36 cellular contexts compared by ENCODE assay signal in the genomic region with DNA sequence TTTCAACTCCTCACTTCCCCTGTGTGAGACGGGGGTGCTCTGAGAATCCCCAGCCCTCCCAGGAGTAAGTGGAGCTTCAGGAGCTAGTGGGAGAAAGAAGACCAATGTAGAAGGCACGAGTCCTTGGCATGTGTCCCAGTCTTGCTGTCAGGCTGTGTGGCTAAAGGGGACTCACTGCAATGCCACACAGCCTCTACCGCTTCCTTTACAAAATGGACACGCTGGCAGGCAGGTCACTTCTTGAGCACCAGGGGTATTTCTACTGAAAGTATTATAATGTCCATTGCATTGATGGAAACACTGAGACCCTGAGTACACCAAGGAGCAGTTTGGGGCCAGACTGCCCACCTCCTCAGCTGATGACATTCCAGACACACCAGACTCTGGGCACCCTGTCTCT. TPM values are rescaled to one million over a fixed set of nuclear protein-coding genes. Genes with fewer than 3 reads are reported as not detected.
"Had no signal": no experiment of that assay in that cellular context is flagged by ENCODE, and none has a peak within 500 bp of the region (broad histone marks: within the 10 kb centered on the region; RNA-seq: fewer than 3 reads in every experiment).

No MANE protein-coding gene starts in this region.

- DNase-seq: activated B cell treated with CpG ODN at 0.5 μM for 24 hours; activated CD4-positive, alpha-beta memory T cell treated with anti-CD3 and anti-CD28 coated beads for 36 hours; activated CD4-positive, alpha-beta T cell treated with anti-CD3 and anti-CD28 coated beads for 48 hours; activated CD4-positive, alpha-beta T cell treated with anti-CD3 and anti-CD28 coated beads, Interleukin-2, amount 50 U/mL, for 1 hour; activated CD4-positive, alpha-beta T cell treated with anti-CD3 and anti-CD28 coated beads, Interleukin-2, amount 50 U/mL, for 4 hours; activated CD4-positive, CD25-positive, alpha-beta regulatory T cell treated with anti-CD3 and anti-CD28 coated beads, Interleukin-2, amount 50 U/mL, for 72 hours; activated CD8-positive, alpha-beta memory T cell treated with anti-CD3 and anti-CD28 coated beads, Interleukin-2, amount 50 U/mL, for 4 hours; activated CD8-positive, alpha-beta T cell treated with anti-CD3 and anti-CD28 coated beads for 36 hours; activated effector memory CD4-positive, alpha-beta T cell treated with anti-CD3 and anti-CD28 coated beads, Interleukin-2, amount 50 U/mL, for 16 hours; activated gamma-delta T cell treated with Interleukin-2 at 50 U/mL for 16 hours; activated naive CD4-positive, alpha-beta T cell; activated naive CD4-positive, alpha-beta T cell treated with anti-CD3 and anti-CD28 coated beads for 36 hours; activated naive CD4-positive, alpha-beta T cell treated with anti-CD3 and anti-CD28 coated beads, Interleukin-2, amount 50 U/mL, for 16 hours; activated naive CD8-positive, alpha-beta T cell treated with anti-CD3 and anti-CD28 coated beads for 36 hours; activated T-cell treated with anti-CD3 and anti-CD28 coated beads for 4 hours; activated T-cell treated with anti-CD3 and anti-CD28 coated beads, Interleukin-2, amount 50 U/mL, for 1 hour; activated T-cell treated with anti-CD3 and anti-CD28 coated beads, Interleukin-2, amount 50 U/mL, for 4 hours; activated T-cell treated with anti-CD3 and anti-CD28 coated beads, Interleukin-2, amount 50 U/mL, for 72 hours; adrenal gland; amniotic stem cell; aorta; body of pancreas; brain microvascular endothelial cell; central memory CD4-positive, alpha-beta T cell; T-helper 1 cell; T-helper 2 cell; T-helper 9 cell had no signal

- H3K9me3 ChIP-seq: adrenal gland, body of pancreas had no signal

- H3K4me3 ChIP-seq: adrenal gland, body of pancreas, breast epithelium had no signal

- H3K36me3 Mint-ChIP-seq: activated CD4-positive, alpha-beta memory T cell treated with anti-CD3 and anti-CD28 coated beads for 36 hours had no signal

- H3K4me1 ChIP-seq: adrenal gland, body of pancreas, breast epithelium had no signal

- H3K27me3 Mint-ChIP-seq: activated CD8-positive, alpha-beta T cell treated with anti-CD3 and anti-CD28 coated beads for 36 hours had no signal

- H3K4me3 Mint-ChIP-seq: activated B cell treated with CpG ODN at 0.5 μM for 24 hours; activated CD4-positive, alpha-beta memory T cell treated with anti-CD3 and anti-CD28 coated beads for 36 hours; activated CD8-positive, alpha-beta T cell treated with anti-CD3 and anti-CD28 coated beads for 36 hours; activated naive CD4-positive, alpha-beta T cell treated with anti-CD3 and anti-CD28 coated beads for 36 hours; activated naive CD8-positive, alpha-beta T cell treated with anti-CD3 and anti-CD28 coated beads for 36 hours; activated T-cell treated with anti-CD3 and anti-CD28 coated beads, Interleukin-2, amount 50 U/mL, for 4 hours; activated T-cell treated with anti-CD3 and anti-CD28 coated beads, Interleukin-2, amount 50 U/mL, for 72 hours; activated T-helper 1 cell treated with anti-CD3 and anti-CD28 coated beads, Interleukin-12 subunit alpha, Interleukin-12 subunit beta, Interleukin-2, Interleukin-4 antibody, amounts not matched to agents 30 ng/mL and 10 ng/mL and 1 ng/mL, durations not matched to agents 14 hours and 24 hours and 36 hours; activated T-helper 17 cell treated with anti-CD3 and anti-CD28 coated beads, Interleukin-2, amount 50 U/mL, for 72 hours; T-helper 1 cell treated with Interleukin-12 subunit alpha and Interleukin-12 subunit beta and Interleukin-4 antibody, amounts not matched to agents 30 μg/mL and 1 μg/mL, for 36 hours; T-helper 2 cell treated with Interferon-gamma antibody and Interleukin-4, amounts not matched to agents 5 μg/mL and 100 μg/mL, for 36 hours had no signal

- H3K27ac ChIP-seq: adrenal gland, body of pancreas, brain microvascular endothelial cell, breast epithelium, VCaP had no signal

- H3K36me3 ChIP-seq: adrenal gland, brain microvascular endothelial cell, breast epithelium had no signal

- H3K4me1 Mint-ChIP-seq: activated B cell treated with CpG ODN at 0.5 μM for 24 hours had no signal

- H3K27me3 ChIP-seq: adrenal gland, body of pancreas, brain microvascular endothelial cell, breast epithelium had no signal

- H3K27ac Mint-ChIP-seq: activated B cell treated with CpG ODN at 0.5 μM for 24 hours; activated CD4-positive, alpha-beta memory T cell treated with anti-CD3 and anti-CD28 coated beads for 36 hours; activated CD8-positive, alpha-beta T cell treated with anti-CD3 and anti-CD28 coated beads for 36 hours; activated naive CD4-positive, alpha-beta T cell treated with anti-CD3 and anti-CD28 coated beads for 36 hours; activated naive CD8-positive, alpha-beta T cell treated with anti-CD3 and anti-CD28 coated beads for 36 hours; activated T-cell treated with anti-CD3 and anti-CD28 coated beads, Interleukin-2, amount 50 U/mL, for 72 hours; activated T-helper 1 cell treated with anti-CD3 and anti-CD28 coated beads, Interleukin-12 subunit alpha, Interleukin-12 subunit beta, Interleukin-2, Interleukin-4 antibody, amounts not matched to agents 30 ng/mL and 10 ng/mL and 1 ng/mL, durations not matched to agents 14 hours and 24 hours and 36 hours; activated T-helper 17 cell treated with anti-CD3 and anti-CD28 coated beads, Interleukin-2, amount 50 U/mL, for 72 hours; T-helper 1 cell treated with Interleukin-12 subunit alpha and Interleukin-12 subunit beta and Interleukin-4 antibody, amounts not matched to agents 30 μg/mL and 1 μg/mL, for 36 hours; T-helper 2 cell treated with Interferon-gamma antibody and Interleukin-4, amounts not matched to agents 5 μg/mL and 100 μg/mL, for 36 hours had no signal

RNA-seq across cellular contexts. Expression of a gene that starts 35.8 kb away (rescaled TPM):
- total RNA-seq: activated B cell treated with CpG ODN at 0.5 μM for 24 hours; activated CD4-positive, alpha-beta memory T cell treated with anti-CD3 and anti-CD28 coated beads for 36 hours; activated CD8-positive, alpha-beta memory T cell treated with anti-CD3 and anti-CD28 coated beads for 36 hours; activated CD8-positive, alpha-beta T cell treated with anti-CD3 and anti-CD28 coated beads for 36 hours; activated naive CD4-positive, alpha-beta T cell treated with anti-CD3 and anti-CD28 coated beads for 36 hours; activated naive CD4-positive, alpha-beta T cell treated with anti-CD3 and anti-CD28 coated beads, Interleukin-2, amount 50 U/mL, for 72 hours; activated naive CD8-positive, alpha-beta T cell treated with anti-CD3 and anti-CD28 coated beads for 36 hours; activated T-cell treated with anti-CD3 and anti-CD28 coated beads, Interleukin-2, amount 50 U/mL, for 72 hours; activated T-helper 1 cell treated with anti-CD3 and anti-CD28 coated beads, Interleukin-12 subunit alpha, Interleukin-12 subunit beta, Interleukin-2, Interleukin-4 antibody, amounts not matched to agents 30 ng/mL and 10 ng/mL and 1 ng/mL, durations not matched to agents 14 hours and 24 hours and 36 hours; activated T-helper 17 cell treated with anti-CD3 and anti-CD28 coated beads, Interleukin-2, amount 50 U/mL, for 72 hours; astrocyte had no signal

RNA-seq across cellular contexts. Expression of a gene that starts 58.7 kb away (rescaled TPM):
- total RNA-seq: activated B cell treated with CpG ODN at 0.5 μM for 24 hours; activated CD4-positive, alpha-beta memory T cell treated with anti-CD3 and anti-CD28 coated beads for 36 hours; activated CD8-positive, alpha-beta memory T cell treated with anti-CD3 and anti-CD28 coated beads for 36 hours; activated CD8-positive, alpha-beta T cell treated with anti-CD3 and anti-CD28 coated beads for 36 hours; activated naive CD4-positive, alpha-beta T cell treated with anti-CD3 and anti-CD28 coated beads for 36 hours; activated naive CD4-positive, alpha-beta T cell treated with anti-CD3 and anti-CD28 coated beads, Interleukin-2, amount 50 U/mL, for 72 hours; activated naive CD8-positive, alpha-beta T cell treated with anti-CD3 and anti-CD28 coated beads for 36 hours; activated T-cell treated with anti-CD3 and anti-CD28 coated beads, Interleukin-2, amount 50 U/mL, for 4 hours; activated T-cell treated with anti-CD3 and anti-CD28 coated beads, Interleukin-2, amount 50 U/mL, for 72 hours; activated T-helper 1 cell treated with anti-CD3 and anti-CD28 coated beads, Interleukin-12 subunit alpha, Interleukin-12 subunit beta, Interleukin-2, Interleukin-4 antibody, amounts not matched to agents 30 ng/mL and 10 ng/mL and 1 ng/mL, durations not matched to agents 14 hours and 24 hours and 36 hours; activated T-helper 17 cell treated with anti-CD3 and anti-CD28 coated beads, Interleukin-2, amount 50 U/mL, for 72 hours; aorta; body of pancreas had no signal
- polyA plus RNA-seq: aorta had no signal
